In the genomic region with DNA sequence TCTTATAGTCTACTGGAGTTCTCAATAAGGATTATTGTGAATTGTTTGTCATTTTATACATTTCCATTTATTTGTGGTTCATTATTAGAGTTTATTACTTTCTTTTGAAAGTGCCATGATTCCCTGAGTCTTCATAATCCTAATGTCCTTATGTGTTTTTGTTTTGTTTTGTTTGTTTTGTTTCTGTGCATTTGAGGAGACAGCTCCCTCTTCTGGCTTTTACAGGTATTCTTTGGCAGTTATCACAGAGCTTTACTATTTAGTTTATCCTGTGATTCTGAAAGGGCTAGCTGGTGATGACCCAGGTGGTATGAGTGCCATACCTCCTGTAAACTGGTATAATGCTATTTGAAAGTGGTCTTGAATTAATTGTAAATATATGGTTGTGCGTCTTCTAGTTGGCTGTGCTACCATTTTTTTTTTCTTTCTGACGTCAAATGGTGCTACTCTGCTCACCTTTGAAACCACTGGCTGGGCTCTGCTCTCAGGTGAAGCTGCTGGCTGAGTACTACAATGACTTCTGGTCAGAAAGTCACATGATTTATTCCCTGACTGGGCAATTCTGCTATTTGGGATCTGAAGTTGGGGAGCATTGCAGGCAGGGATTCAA, we compare ENCODE assay signal across 10 cellular contexts.
DNase-seq lines count a peak whose midpoint lies in the region; ATAC-seq and TF ChIP-seq lines count a peak whose summit lies in the region.
"Had no signal": no experiment of that assay in that cellular context is flagged by ENCODE, and none has a peak within 500 bp of the region (broad histone marks: within the 10 kb centered on the region; RNA-seq: fewer than 3 reads in every experiment).

No MANE protein-coding gene starts in this region.

- H3K4me2 ChIP-seq in GM23248 (ENCODE audit: unreplicated experiment) (no peak overlapping the region), OCI-LY1 (ENCODE audit: low read length) (no peak overlapping the region)

- no peak overlapping the region for H3K4me3 ChIP-seq in GM23248
- H3K4me3 ChIP-seq in OCI-LY1 (ENCODE audit: low read depth, low read length, poor library complexity, severe bottlenecking) = no peak overlapping the region
- no peak overlapping the region for H3K4me3 ChIP-seq in fibroblast of mammary gland (ENCODE audit: control insufficient read depth, low read depth, low read length)
- H3K4me3 ChIP-seq: MG63 had no signal

- H3K9me3 ChIP-seq in GM23248 (ENCODE audit: low read depth) (no peaks in the 10 kb centered on the region), OCI-LY1 (ENCODE audit: low read length) (no peaks in the 10 kb centered on the region)
- H3K9me3 ChIP-seq: MG63 had no signal

- TF ChIP-seq CTCF in OCI-LY1 (IDR thresholded peaks at IDR 0.05; ENCODE audit: low read length) = peak; percentile 59
- TF ChIP-seq CTCF in fibroblast of mammary gland (conservative IDR thresholded peaks at IDR 0.05; ENCODE audit: control insufficient read depth, insufficient read depth, low read depth, low read length) = peak; percentile 31

- H3K36me3 Mint-ChIP-seq in activated CD4-positive, alpha-beta memory T cell treated with anti-CD3 and anti-CD28 coated beads for 36 hours = no peaks in the 10 kb centered on the region
- H3K36me3 Mint-ChIP-seq: activated naive CD8-positive, alpha-beta T cell had no signal

- H3K36me3 ChIP-seq in GM23248 (ENCODE audit: low read depth) (no peaks in the 10 kb centered on the region), OCI-LY1 (ENCODE audit: insufficient read depth, low read length) (no peaks in the 10 kb centered on the region)
- H3K36me3 ChIP-seq: MG63 had no signal

- DNase-seq in AML-193 (lab: John Stamatoyannopoulos, UW) (peak; percentile 2 to 23), GM23248 (peak; percentile 42), fibroblast of mammary gland (ENCODE audit: low read depth) (peak; percentile 18), inferior parietal cortex (ENCODE audit: extremely low spot score) (no peak)
- no peak for DNase-seq in activated CD4-positive, alpha-beta memory T cell treated with anti-CD3 and anti-CD28 coated beads for 36 hours
- DNase-seq in activated CD4-positive, alpha-beta T cell treated with anti-CD3 and anti-CD28 coated beads, Interleukin-2, amount 50 U/mL, for 4 hours = no peak
- DNase-seq: MG63 had no signal

- H3K79me2 ChIP-seq in GM23248 (ENCODE audit: insufficient read depth) = no peaks in the 10 kb centered on the region
- H3K79me2 ChIP-seq in OCI-LY1 (ENCODE audit: insufficient read depth, low read length) = no peaks in the 10 kb centered on the region

- WGBS in GM23248 (ENCODE audit: low coverage in 1 of 2, low lambda C conversion rate in 2 of 2, missing lambda C conversion rate in 2 of 2), 2 experiments = 2 to 3% methylated on average over 2 of the region's 2 CpGs

- no peaks in the 10 kb centered on the region for H4K20me1 ChIP-seq in GM23248 (ENCODE audit: insufficient read depth)
- no peaks in the 10 kb centered on the region for H4K20me1 ChIP-seq in OCI-LY1 (ENCODE audit: insufficient read depth, low read length)

- H3K4me1 ChIP-seq in GM23248 (ENCODE audit: insufficient read depth) (no peaks in the 10 kb centered on the region), OCI-LY1 (ENCODE audit: insufficient read depth, low read length, severe bottlenecking) (no peaks in the 10 kb centered on the region)

- H3K27me3 Mint-ChIP-seq in activated CD4-positive, alpha-beta memory T cell treated with anti-CD3 and anti-CD28 coated beads for 36 hours = no peaks in the 10 kb centered on the region
- H3K27me3 Mint-ChIP-seq: activated naive CD8-positive, alpha-beta T cell had no signal

- H3K4me3 Mint-ChIP-seq in activated CD4-positive, alpha-beta memory T cell treated with anti-CD3 and anti-CD28 coated beads for 36 hours = no peak overlapping the region
- H3K4me3 Mint-ChIP-seq: activated naive CD8-positive, alpha-beta T cell had no signal

- no peaks in the 10 kb centered on the region for H3K9me2 ChIP-seq in GM23248 (ENCODE audit: insufficient read depth)
- H3K9me2 ChIP-seq in OCI-LY1 (ENCODE audit: low read depth, low read length) = no peaks in the 10 kb centered on the region

- peaks cover 18% of the 10 kb centered on the region for H3K9me3 Mint-ChIP-seq in activated CD4-positive, alpha-beta memory T cell treated with anti-CD3 and anti-CD28 coated beads for 36 hours

- H3K4me1 Mint-ChIP-seq in activated CD4-positive, alpha-beta memory T cell treated with anti-CD3 and anti-CD28 coated beads for 36 hours (ENCODE audit: low read depth) = no peaks in the 10 kb centered on the region

- H2AFZ ChIP-seq in GM23248 (no peak overlapping the region), OCI-LY1 (ENCODE audit: low read length) (no peak overlapping the region)

- H3K9ac ChIP-seq in GM23248 (no peak overlapping the region), OCI-LY1 (ENCODE audit: low read length) (no peak overlapping the region)

- POLR2A ChIA-PET in activated CD4-positive, alpha-beta memory T cell treated with anti-CD3 and anti-CD28 coated beads for 36 hours (lab: Charles Lee) = no interaction called here

- H3K27me3 ChIP-seq in GM23248 (replicated peaks; ENCODE audit: insufficient read depth) (no peaks in the 10 kb centered on the region), OCI-LY1 (ENCODE audit: insufficient read depth, low read length) (no peaks in the 10 kb centered on the region)
- H3K27me3 ChIP-seq: MG63 had no signal

- CTCF ChIA-PET in activated CD4-positive, alpha-beta memory T cell treated with anti-CD3 and anti-CD28 coated beads for 36 hours (lab: Charles Lee) = interaction anchor here (0.6 kb wide), 1 partner anchor 140 kb away, joined by 3 read pairs; no protein-coding TSS in a partner anchor

- ATAC-seq in GM18909 (IDR thresholded peaks at IDR 0.05; ENCODE audit: poor library complexity, unreplicated experiment) = no peak

- H3K27ac Mint-ChIP-seq in activated CD4-positive, alpha-beta memory T cell treated with anti-CD3 and anti-CD28 coated beads for 36 hours = no peak overlapping the region
- H3K27ac Mint-ChIP-seq: activated naive CD8-positive, alpha-beta T cell had no signal

- H3F3A ChIP-seq in GM23248 (ENCODE audit: insufficient read depth) (no peaks in the 10 kb centered on the region), OCI-LY1 (ENCODE audit: insufficient read depth, low read length) (no peaks in the 10 kb centered on the region)

- intact Hi-C loops in activated CD4-positive, alpha-beta memory T cell treated with anti-CD3 and anti-CD28 coated beads for 36 hours (cut with micrococcal nuclease) = no loop called here

- H3K27ac ChIP-seq in GM23248 (no peak overlapping the region), OCI-LY1 (ENCODE audit: low read depth, low read length, poor library complexity, severe bottlenecking) (no peak overlapping the region)

- in situ Hi-C loops in GM23248 (cut with MboI) = no loop called here

Comparison
In these comparisons a context has a peak if more than half of its experiments do, and no peak if none do; other contexts are left out.
1. DNase-seq: peak in AML-193 (2 of 2), GM23248 (single experiment) and fibroblast of mammary gland (single experiment); none in inferior parietal cortex (single experiment), activated CD4-positive, alpha-beta memory T cell treated with anti-CD3 and anti-CD28 coated beads for 36 hours (single experiment) and activated CD4-positive, alpha-beta T cell treated with anti-CD3 and anti-CD28 coated beads, Interleukin-2, amount 50 U/mL, for 4 hours (0 of 2).